1 cellular context compared by ENCODE assay signal in genomic region chr15:41894791-41895463, GRCh38.
A peak's percentile ranks its signal among the peaks of the same experiment; 100 is the strongest.
TF ChIP-seq lines count a peak whose summit lies in the region.

No MANE protein-coding gene starts in this region.

TF ChIP-seq in SK-N-SH, 30 proteins besides CTCF, POLR2A, EP300 and RAD21 (continued from another document):
- TF ChIP-seq REST (IDR thresholded peaks at IDR 0.05; ENCODE audit: low read depth, low read length) = no peak
- TF ChIP-seq RXRA (IDR thresholded peaks at IDR 0.05; ENCODE audit: borderline replicate concordance, low read depth) = no peak
- peak; percentile 43 for TF ChIP-seq TCF12 (IDR thresholded peaks at IDR 0.05)
- 0 out of 2 replicates have a peak, but pooled peaks have one; percentile 39 for TF ChIP-seq MAX (IDR thresholded peaks at IDR 0.05; ENCODE audit: low read depth)
- no peak for TF ChIP-seq EZH2phosphoT487 (IDR thresholded peaks at IDR 0.05; ENCODE audit: borderline replicate concordance, low read depth)
- TF ChIP-seq FOXM1 (IDR thresholded peaks at IDR 0.05; ENCODE audit: low read depth) = no peak
- TF ChIP-seq RFX5 (IDR thresholded peaks at IDR 0.05; ENCODE audit: low read length) = no peak
- peak; percentile 27 for TF ChIP-seq POLR2AphosphoS5 (IDR thresholded peaks at IDR 0.05; ENCODE audit: low read depth, low read length)
- TF ChIP-seq NRF1 (IDR thresholded peaks at IDR 0.05; ENCODE audit: low read depth, low read length) = no peak
- TF ChIP-seq FOSL2 (IDR thresholded peaks at IDR 0.05; ENCODE audit: borderline replicate concordance, low read depth) = peak; percentile 83; the same call in 1 of the 2 replicates
- TF ChIP-seq JUND (IDR thresholded peaks at IDR 0.05) = peak; percentile 1; the same call in 1 of the 2 replicates
- no peak for TF ChIP-seq ZBTB33 (IDR thresholded peaks at IDR 0.05; ENCODE audit: borderline replicate concordance, low read depth)
- peak; percentile 83 for TF ChIP-seq NFIC (IDR thresholded peaks at IDR 0.05; ENCODE audit: borderline replicate concordance)
